ENCODE assay signal across 19 cellular contexts in the genomic region with DNA sequence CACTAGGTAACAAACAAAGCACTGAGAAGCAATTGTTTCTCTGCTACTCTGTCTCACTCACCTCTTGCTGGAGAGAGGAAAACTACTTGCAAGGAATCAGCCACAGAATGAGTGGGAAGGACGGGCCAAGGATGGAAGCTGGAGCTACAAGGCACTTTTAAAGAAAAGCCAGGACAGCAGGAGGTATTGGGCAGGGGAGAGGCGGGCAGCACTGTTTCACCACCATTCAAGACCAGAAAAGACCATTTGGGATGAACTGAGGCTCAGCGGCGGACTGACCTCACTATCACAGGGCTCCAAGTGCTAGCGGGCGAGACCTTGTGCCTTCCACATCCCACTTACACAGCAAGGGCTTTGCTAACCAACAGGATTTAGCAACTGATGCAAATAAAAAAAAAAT.
A peak's percentile ranks its signal among the peaks of the same experiment; 100 is the strongest.
DNase-seq lines count a peak whose midpoint lies in the region; ATAC-seq and TF ChIP-seq lines count a peak whose summit lies in the region.
"Had no signal": no experiment of that assay in that cellular context is flagged by ENCODE, and none has a peak within 500 bp of the region (broad histone marks: within the 10 kb centered on the region; RNA-seq: fewer than 3 reads in every experiment).

No MANE protein-coding gene starts in this region.

- WGBS in stomach, 5 donors: 88 to 95% (median 89%) methylated on average over 6 of the region's 6 CpGs

- no peaks in the 10 kb centered on the region for H3K9me3 ChIP-seq in stomach
- H3K9me3 ChIP-seq: lower lobe of right lung, SJSA1, suprapubic skin had no signal

- intact Hi-C loops in stomach (cut with DNase I; ENCODE audit: low total_unique reads): no loop called here

- H3K27me3 Mint-ChIP-seq in activated naive CD4-positive, alpha-beta T cell treated with anti-CD3 and anti-CD28 coated beads, Interleukin-2, amount 10 ng/mL, durations not matched to agents 7 days and 5 days: no peaks in the 10 kb centered on the region
- H3K27me3 Mint-ChIP-seq in WTC11 (ENCODE audit: low read depth): no peaks in the 10 kb centered on the region
- H3K27me3 Mint-ChIP-seq in immature natural killer cell (ENCODE audit: low read depth in 3 of 3): no peaks in the 10 kb centered on the region

- POLR2A ChIA-PET in WTC11 (lab: Charles Lee): interaction anchor here (0.7 to 0.8 kb wide), 2 partner anchors 13 to 259 kb away, joined by 3 to 4 read pairs; no protein-coding TSS in a partner anchor

- no peak for TF ChIP-seq CTCF in WTC11 (IDR thresholded peaks at IDR 0.05)
- TF ChIP-seq CTCF in stomach (IDR thresholded peaks at IDR 0.05): no peak

- DNase-seq in activated naive CD4-positive, alpha-beta T cell treated with anti-CD3 and anti-CD28 coated beads, Interleukin-2, amount 10 ng/mL, durations not matched to agents 7 days and 5 days: no peak
- no peak for DNase-seq in activated naive CD4-positive, alpha-beta T cell treated with Interleukin-2 at 50 U/mL for 16 hours
- no peak for DNase-seq in WTC11 (ENCODE audit: low spot score)
- DNase-seq in immature natural killer cell: no peak
- DNase-seq in SK-N-DZ (ENCODE audit: low spot score): no peak
- DNase-seq in stomach: no peak
- DNase-seq in SHP77 treated with DMSO at 0.1 percent for 48 hours (lab: John Stamatoyannopoulos, UW): no peak
- DNase-seq: central memory CD4-positive, alpha-beta T cell; dermis blood vessel endothelial cell; DMS153; IMR-90; lower lobe of right lung; NCI-H1092 treated with DMSO at 0.1 percent for 48 hours; NCI-H187 treated with DMSO at 0.1 percent for 48 hours; NCI-H69 had no signal

- peak overlapping the region; percentile 15 for H3K27ac Mint-ChIP-seq in activated naive CD4-positive, alpha-beta T cell treated with anti-CD3 and anti-CD28 coated beads, Interleukin-2, amount 10 ng/mL, durations not matched to agents 7 days and 5 days
- H3K27ac Mint-ChIP-seq in WTC11 (peak overlapping the region; percentile 17; the same call in 1 of the 2 replicates), immature natural killer cell (peak overlapping the region in 5 of 6 donors; percentile 6 to 63 (median 37))

- no peak overlapping the region for H3K4me3 Mint-ChIP-seq in activated naive CD4-positive, alpha-beta T cell treated with anti-CD3 and anti-CD28 coated beads, Interleukin-2, amount 10 ng/mL, durations not matched to agents 7 days and 5 days
- H3K4me3 Mint-ChIP-seq in WTC11 (no peak overlapping the region), immature natural killer cell (no peak overlapping the region)
- H3K4me3 Mint-ChIP-seq: CD14-positive monocyte had no signal

- no peaks in the 10 kb centered on the region for H3K9me3 Mint-ChIP-seq in activated naive CD4-positive, alpha-beta T cell treated with anti-CD3 and anti-CD28 coated beads, Interleukin-2, amount 10 ng/mL, durations not matched to agents 7 days and 5 days
- no peaks in the 10 kb centered on the region for H3K9me3 Mint-ChIP-seq in WTC11
- no peaks in the 10 kb centered on the region for H3K9me3 Mint-ChIP-seq in immature natural killer cell
- H3K9me3 Mint-ChIP-seq: CD14-positive monocyte had no signal

- H3K27ac ChIP-seq in stomach: no peak overlapping the region
- H3K27ac ChIP-seq: lower lobe of right lung, SJSA1, skin epidermis, suprapubic skin had no signal

- peaks cover 49% of the 10 kb centered on the region for H3K36me3 Mint-ChIP-seq in activated naive CD4-positive, alpha-beta T cell treated with anti-CD3 and anti-CD28 coated beads, Interleukin-2, amount 10 ng/mL, durations not matched to agents 7 days and 5 days
- H3K36me3 Mint-ChIP-seq in WTC11 (no peaks in the 10 kb centered on the region), immature natural killer cell (peaks cover 21 to 59% (median 26%) of the 10 kb centered on the region in 3 donors)

- no peaks in the 10 kb centered on the region for H3K4me1 ChIP-seq in stomach
- H3K4me1 ChIP-seq: lower lobe of right lung, SJSA1, suprapubic skin had no signal

- peaks cover 43% of the 10 kb centered on the region for H3K4me1 Mint-ChIP-seq in activated naive CD4-positive, alpha-beta T cell treated with anti-CD3 and anti-CD28 coated beads, Interleukin-2, amount 10 ng/mL, durations not matched to agents 7 days and 5 days
- H3K4me1 Mint-ChIP-seq in WTC11 (peaks cover 14% of the 10 kb centered on the region), immature natural killer cell (peaks cover 36 to 74% of the 10 kb centered on the region in 2 donors)

- H3K36me3 ChIP-seq in stomach: peaks cover 0 to 6% (median 0%) of the 10 kb centered on the region in 4 donors
- H3K36me3 ChIP-seq: lower lobe of right lung, SJSA1, suprapubic skin had no signal

- TF ChIP-seq POLR2A in stomach (IDR thresholded peaks at IDR 0.05): no peak

- CTCF ChIA-PET in activated naive CD4-positive, alpha-beta T cell treated with anti-CD3 and anti-CD28 coated beads, Interleukin-2, amount 10 ng/mL, durations not matched to agents 7 days and 5 days (lab: Charles Lee): interaction anchor here (0.6 kb wide), 1 partner anchor 80 kb away, joined by 3 read pairs; no protein-coding TSS in a partner anchor
- CTCF ChIA-PET in WTC11 (lab: Charles Lee): no interaction called here

- H3K27me3 ChIP-seq in stomach: no peaks in the 10 kb centered on the region
- H3K27me3 ChIP-seq: suprapubic skin had no signal

- peak; percentile 46 for ATAC-seq in WTC11
- ATAC-seq: lower lobe of right lung had no signal

- no peak for TF ChIP-seq EP300 in stomach (IDR thresholded peaks at IDR 0.05)

- no peak overlapping the region for H3K4me3 ChIP-seq in stomach
- H3K4me3 ChIP-seq: lower lobe of right lung, SJSA1, skin epidermis, suprapubic skin had no signal

TF ChIP-seq in WTC11, 78 proteins besides CTCF, POLR2A, EP300 and RAD21:
- TF ChIP-seq, protein P1, sequence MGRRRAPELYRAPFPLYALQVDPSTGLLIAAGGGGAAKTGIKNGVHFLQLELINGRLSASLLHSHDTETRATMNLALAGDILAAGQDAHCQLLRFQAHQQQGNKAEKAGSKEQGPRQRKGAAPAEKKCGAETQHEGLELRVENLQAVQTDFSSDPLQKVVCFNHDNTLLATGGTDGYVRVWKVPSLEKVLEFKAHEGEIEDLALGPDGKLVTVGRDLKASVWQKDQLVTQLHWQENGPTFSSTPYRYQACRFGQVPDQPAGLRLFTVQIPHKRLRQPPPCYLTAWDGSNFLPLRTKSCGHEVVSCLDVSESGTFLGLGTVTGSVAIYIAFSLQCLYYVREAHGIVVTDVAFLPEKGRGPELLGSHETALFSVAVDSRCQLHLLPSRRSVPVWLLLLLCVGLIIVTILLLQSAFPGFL (CRISPR knock-in tag; IDR thresholded peaks at IDR 0.05; ENCODE audit: borderline replicate concordance): no peak
- TF ChIP-seq GABPB1 (CRISPR knock-in tag; IDR thresholded peaks at IDR 0.05): no peak
- no peak for TF ChIP-seq FOXJ3 (CRISPR knock-in tag; IDR thresholded peaks at IDR 0.05; ENCODE audit: borderline replicate concordance)
- TF ChIP-seq CBFB (CRISPR knock-in tag; IDR thresholded peaks at IDR 0.05; ENCODE audit: low read depth): no peak
- no peak for TF ChIP-seq GTF2I (CRISPR knock-in tag; conservative IDR thresholded peaks at IDR 0.05)
- TF ChIP-seq ZNF138 (CRISPR knock-in tag; conservative IDR thresholded peaks at IDR 0.05): no peak
- no peak for TF ChIP-seq NR3C1 (CRISPR knock-in tag; conservative IDR thresholded peaks at IDR 0.05; ENCODE audit: low read depth)
- TF ChIP-seq, protein P2, sequence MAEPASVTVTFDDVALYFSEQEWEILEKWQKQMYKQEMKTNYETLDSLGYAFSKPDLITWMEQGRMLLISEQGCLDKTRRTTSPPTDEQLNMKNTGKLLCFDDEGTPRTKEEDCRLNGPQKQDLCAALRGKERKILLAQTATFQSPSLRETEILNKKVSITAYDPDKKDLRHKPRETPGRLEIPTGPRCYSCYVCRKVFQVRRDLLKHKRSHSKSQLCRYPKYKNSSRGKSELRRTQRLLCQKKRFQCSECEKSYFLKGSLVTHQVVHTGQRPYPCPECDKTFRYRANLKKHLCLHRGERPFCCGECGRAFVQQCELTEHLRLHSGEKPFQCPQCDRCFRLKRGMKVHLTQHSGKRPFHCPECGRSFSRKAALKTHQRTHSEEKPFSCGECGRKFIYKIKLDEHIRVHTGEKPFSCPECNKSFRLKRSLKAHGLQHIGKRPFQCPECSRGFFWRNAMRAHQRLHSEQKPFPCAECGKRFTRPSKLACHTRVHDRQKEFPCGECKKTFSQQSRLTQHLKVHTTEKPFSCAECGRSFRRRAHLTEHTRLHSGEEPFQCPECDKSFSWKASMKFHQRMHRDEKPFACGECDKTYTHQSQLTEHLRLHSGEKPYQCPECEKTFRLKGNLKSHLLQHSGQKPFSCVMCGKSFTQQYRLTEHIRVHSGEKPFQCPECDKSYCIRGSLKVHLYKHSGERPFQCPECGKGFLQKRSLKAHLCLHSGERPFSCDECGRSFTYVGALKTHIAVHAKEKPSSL (CRISPR knock-in tag; conservative IDR thresholded peaks at IDR 0.05): no peak
- TF ChIP-seq MYBL2 (CRISPR knock-in tag; IDR thresholded peaks at IDR 0.05): no peak
- TF ChIP-seq, protein P3, sequence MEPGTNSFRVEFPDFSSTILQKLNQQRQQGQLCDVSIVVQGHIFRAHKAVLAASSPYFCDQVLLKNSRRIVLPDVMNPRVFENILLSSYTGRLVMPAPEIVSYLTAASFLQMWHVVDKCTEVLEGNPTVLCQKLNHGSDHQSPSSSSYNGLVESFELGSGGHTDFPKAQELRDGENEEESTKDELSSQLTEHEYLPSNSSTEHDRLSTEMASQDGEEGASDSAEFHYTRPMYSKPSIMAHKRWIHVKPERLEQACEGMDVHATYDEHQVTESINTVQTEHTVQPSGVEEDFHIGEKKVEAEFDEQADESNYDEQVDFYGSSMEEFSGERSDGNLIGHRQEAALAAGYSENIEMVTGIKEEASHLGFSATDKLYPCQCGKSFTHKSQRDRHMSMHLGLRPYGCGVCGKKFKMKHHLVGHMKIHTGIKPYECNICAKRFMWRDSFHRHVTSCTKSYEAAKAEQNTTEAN (CRISPR knock-in tag; IDR thresholded peaks at IDR 0.05): no peak
- no peak for TF ChIP-seq SP1 (CRISPR knock-in tag; conservative IDR thresholded peaks at IDR 0.05)
- TF ChIP-seq NFYB (CRISPR knock-in tag; conservative IDR thresholded peaks at IDR 0.05; ENCODE audit: low read depth): no peak
- TF ChIP-seq ELF4 (CRISPR knock-in tag; IDR thresholded peaks at IDR 0.05; ENCODE audit: low read depth): no peak
- TF ChIP-seq FOXP1 (CRISPR knock-in tag; IDR thresholded peaks at IDR 0.05; ENCODE audit: borderline replicate concordance): no peak
- no peak for TF ChIP-seq ZNF396 (CRISPR knock-in tag; IDR thresholded peaks at IDR 0.05; ENCODE audit: borderline replicate concordance)
- TF ChIP-seq ZNF263 (CRISPR knock-in tag; IDR thresholded peaks at IDR 0.05; ENCODE audit: low read depth): no peak
